ENCODE assay signal across 11 cellular contexts in the genomic region with DNA sequence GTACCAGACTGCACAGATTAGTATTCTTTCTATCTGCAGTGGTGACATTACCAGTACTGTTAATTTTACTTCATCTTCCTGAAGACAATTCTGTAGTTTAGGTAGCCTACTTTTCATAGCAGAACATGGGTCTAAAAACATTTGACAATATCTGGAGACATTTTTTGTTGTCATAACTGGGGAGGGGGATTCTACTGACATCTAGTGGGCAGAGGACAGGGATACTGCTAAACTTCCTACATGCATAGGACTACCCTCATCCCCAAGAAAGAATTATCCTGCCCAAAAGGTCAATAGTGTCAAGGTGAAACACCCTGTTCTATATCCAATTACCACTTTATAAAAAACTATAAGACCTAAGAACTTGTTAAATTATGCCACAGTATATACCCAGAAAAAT. TPM values are rescaled to one million over a fixed set of nuclear protein-coding genes. Genes with fewer than 3 reads are reported as not detected.
DNase-seq lines count a peak whose midpoint lies in the region; ATAC-seq, FAIRE-seq and TF ChIP-seq lines count a peak whose summit lies in the region.
"Had no signal": no experiment of that assay in that cellular context is flagged by ENCODE, and none has a peak within 500 bp of the region (broad histone marks: within the 10 kb centered on the region; RNA-seq: fewer than 3 reads in every experiment).

No MANE protein-coding gene starts in this region.

- H4K20me1 ChIP-seq in GM12878 (ENCODE audit: control insufficient read depth, insufficient read depth) (no peaks in the 10 kb centered on the region), neural progenitor cell (ENCODE audit: low read depth) (peaks cover 9% of the 10 kb centered on the region)

- CTCF ChIA-PET in GM12878 (lab: Yijun Ruan, JAX) = no interaction called here

- FAIRE-seq in GM12878 (lab: Jason Lieb, UNC) = no peak
- FAIRE-seq: GM18507 had no signal

- H3K4me1 Mint-ChIP-seq in neural progenitor cell = peaks cover 5% of the 10 kb centered on the region

- peaks cover 40% of the 10 kb centered on the region for H3K27me3 Mint-ChIP-seq in neural progenitor cell (ENCODE audit: insufficient read depth, low read depth)

- H3K9ac ChIP-seq in GM12878 (ENCODE audit: control insufficient read depth, insufficient read depth, low read length) (no peak overlapping the region), neural progenitor cell (no peak overlapping the region)

- SMC1A ChIA-PET in GM12878 (lab: Charles Lee; ENCODE audit: uncharacterized antibody, unreplicated experiment) = no interaction called here

- H3K4me2 ChIP-seq in GM12878 (ENCODE audit: control insufficient read depth, insufficient read depth) (no peak overlapping the region), neural progenitor cell (no peak overlapping the region)

- no peaks in the 10 kb centered on the region for H3K4me1 ChIP-seq in GM12878 (ENCODE audit: control insufficient read depth, insufficient read depth, low read length)
- peaks cover 7% of the 10 kb centered on the region for H3K4me1 ChIP-seq in neural progenitor cell

- TF ChIP-seq CTCF in GM12872 (IDR thresholded peaks at IDR 0.05; ENCODE audit: insufficient read depth, low read depth, low read length) (peak; percentile 25; the same call in 1 of the 3 replicates), GM12878 (IDR thresholded peaks at IDR 0.05 in 2 of 3, conservative IDR thresholded peaks at IDR 0.05 in 1 of 3; ENCODE audit: control insufficient read depth in 2 of 3, extremely low read depth in 1 of 3, insufficient read depth in 1 of 3, low read depth in 3 of 3, low read length in 3 of 3) (no peak; a peak in 1 of 6 replicates), neural progenitor cell (IDR thresholded peaks at IDR 0.05) (peak; percentile 77)

- H3K79me2 ChIP-seq in GM12878 (ENCODE audit: control insufficient read depth, insufficient read depth, low read length) (no peaks in the 10 kb centered on the region), neural progenitor cell (ENCODE audit: low read depth) (no peaks in the 10 kb centered on the region)

- no TSS peak for BruUV-seq in GM12878 (replicated peaks; lab: Mats Ljungman, UMichigan)

- no peak overlapping the region for H3K27ac Mint-ChIP-seq in neural progenitor cell

- peak; percentile 35; the same call in 1 of the 2 replicates for TF ChIP-seq RAD21 in GM12878 (IDR thresholded peaks at IDR 0.05; ENCODE audit: insufficient read depth, low read depth, low read length)

- H3K36me3 Mint-ChIP-seq in neural progenitor cell = peaks cover 5% of the 10 kb centered on the region

- intact Hi-C loops in GM12878 (cut with micrococcal nuclease; ENCODE audit: unreplicated experiment) = no loop called here

- POLR2A ChIA-PET in GM12878 (lab: Charles Lee) = no interaction called here

- in situ Hi-C loops in GM12878 (cut with MboI) = no loop called here

- H2AFZ ChIP-seq in GM12878 (ENCODE audit: control insufficient read depth, low read depth, low read length) (no peak overlapping the region), neural progenitor cell (replicated peaks) (no peak overlapping the region)

- H3K4me3 Mint-ChIP-seq in neural progenitor cell = no peak overlapping the region

- DNase-seq in NCI-H1092 treated with DMSO at 0.1 percent for 48 hours (lab: John Stamatoyannopoulos, UW) = peak; percentile 34
- no peak for DNase-seq in GM12878 (ENCODE audit: low read depth, low spot score)
- peak; percentile 42 for DNase-seq in neural progenitor cell (ENCODE audit: low spot score)
- DNase-seq in activated CD8-positive, alpha-beta memory T cell treated with anti-CD3 and anti-CD28 coated beads, Interleukin-2, amount 50 U/mL, for 4 hours = no peak
- no peak for DNase-seq in NOMO-1 treated with dmso at 0.1 percent for 144 hours (lab: John Stamatoyannopoulos, UW; ENCODE audit: unreplicated experiment)
- DNase-seq: activated naive CD4-positive, alpha-beta T cell treated with anti-CD3 and anti-CD28 coated beads, Interleukin-2, amount 50 U/mL, for 16 hours; foreskin melanocyte; occipital lobe had no signal

- RAD21 ChIA-PET in GM12878 (lab: Charles Lee; ENCODE audit: unreplicated experiment) = no interaction called here

- no peak for ATAC-seq in GM12878
- ATAC-seq in activated CD4-positive, CD25-positive, alpha-beta regulatory T cell treated with anti-CD3 and anti-CD28 coated beads, Interleukin-2, amount 50 U/mL, for 24 hours = no peak

- peaks cover 10% of the 10 kb centered on the region for H3F3A ChIP-seq in neural progenitor cell (ENCODE audit: low read depth)

- H3K9me3 Mint-ChIP-seq in neural progenitor cell = peaks cover 13% of the 10 kb centered on the region

- no peak for TF ChIP-seq EP300 in GM12878 (IDR thresholded peaks at IDR 0.05; ENCODE audit: borderline replicate concordance in 1 of 2, control insufficient read depth in 1 of 2, low read depth in 2 of 2, low read length in 2 of 2)

- H3K9me3 ChIP-seq in GM12878 (replicated peaks; ENCODE audit: control insufficient read depth, insufficient read depth, low read length) = no peaks in the 10 kb centered on the region
- peaks cover 7% of the 10 kb centered on the region for H3K9me3 ChIP-seq in neural progenitor cell (ENCODE audit: low read depth)

- no peaks in the 10 kb centered on the region for H3K36me3 ChIP-seq in GM12878 (ENCODE audit: control insufficient read depth in 2 of 2, insufficient read depth in 2 of 2, low read length in 1 of 2)
- H3K36me3 ChIP-seq in neural progenitor cell = no peaks in the 10 kb centered on the region

- no peak for TF ChIP-seq POLR2A in GM12878 (IDR thresholded peaks at IDR 0.05; ENCODE audit: low read depth, low read length)

- no peak overlapping the region for H3K4me3 ChIP-seq in GM12878
- H3K4me3 ChIP-seq in neural progenitor cell = no peak overlapping the region

- no peak overlapping the region for H3K27ac ChIP-seq in GM12878 (ENCODE audit: control insufficient read depth, insufficient read depth)
- H3K27ac ChIP-seq in neural progenitor cell = no peak overlapping the region

- peaks cover 2 to 20% of the 10 kb centered on the region in 2 experiments; a peak in 2 of 4 replicates for H3K27me3 ChIP-seq in GM12878 (replicated peaks in 1 of 2; ENCODE audit: control insufficient read depth in 2 of 2, insufficient read depth in 2 of 2, low read length in 1 of 2)
- H3K27me3 ChIP-seq in neural progenitor cell = peaks cover 85% of the 10 kb centered on the region

TF ChIP-seq in GM12878, 131 proteins besides CTCF, POLR2A, EP300 and RAD21 (continues in another document):
- TF ChIP-seq RB1 (IDR thresholded peaks at IDR 0.05; ENCODE audit: borderline replicate concordance) (no peak), FOS (IDR thresholded peaks at IDR 0.05; ENCODE audit: borderline replicate concordance, extremely low read depth, insufficient read length) (no peak)
- TF ChIP-seq, protein P1, sequence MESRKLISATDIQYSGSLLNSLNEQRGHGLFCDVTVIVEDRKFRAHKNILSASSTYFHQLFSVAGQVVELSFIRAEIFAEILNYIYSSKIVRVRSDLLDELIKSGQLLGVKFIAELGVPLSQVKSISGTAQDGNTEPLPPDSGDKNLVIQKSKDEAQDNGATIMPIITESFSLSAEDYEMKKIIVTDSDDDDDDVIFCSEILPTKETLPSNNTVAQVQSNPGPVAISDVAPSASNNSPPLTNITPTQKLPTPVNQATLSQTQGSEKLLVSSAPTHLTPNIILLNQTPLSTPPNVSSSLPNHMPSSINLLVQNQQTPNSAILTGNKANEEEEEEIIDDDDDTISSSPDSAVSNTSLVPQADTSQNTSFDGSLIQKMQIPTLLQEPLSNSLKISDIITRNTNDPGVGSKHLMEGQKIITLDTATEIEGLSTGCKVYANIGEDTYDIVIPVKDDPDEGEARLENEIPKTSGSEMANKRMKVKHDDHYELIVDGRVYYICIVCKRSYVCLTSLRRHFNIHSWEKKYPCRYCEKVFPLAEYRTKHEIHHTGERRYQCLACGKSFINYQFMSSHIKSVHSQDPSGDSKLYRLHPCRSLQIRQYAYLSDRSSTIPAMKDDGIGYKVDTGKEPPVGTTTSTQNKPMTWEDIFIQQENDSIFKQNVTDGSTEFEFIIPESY (IDR thresholded peaks at IDR 0.05) = no peak
- TF ChIP-seq, protein P2, sequence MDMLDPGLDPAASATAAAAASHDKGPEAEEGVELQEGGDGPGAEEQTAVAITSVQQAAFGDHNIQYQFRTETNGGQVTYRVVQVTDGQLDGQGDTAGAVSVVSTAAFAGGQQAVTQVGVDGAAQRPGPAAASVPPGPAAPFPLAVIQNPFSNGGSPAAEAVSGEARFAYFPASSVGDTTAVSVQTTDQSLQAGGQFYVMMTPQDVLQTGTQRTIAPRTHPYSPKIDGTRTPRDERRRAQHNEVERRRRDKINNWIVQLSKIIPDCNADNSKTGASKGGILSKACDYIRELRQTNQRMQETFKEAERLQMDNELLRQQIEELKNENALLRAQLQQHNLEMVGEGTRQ (IDR thresholded peaks at IDR 0.05; ENCODE audit: borderline replicate concordance, low read depth, low read length) = no peak

RNA-seq across cellular contexts. Expression of a gene that starts 3.4 kb away (rescaled TPM):
- not detected in 2 replicates for total RNA-seq in GM12878 (2013; cell fraction: nucleolus; rRNA removed)
- total RNA-seq in GM12878 (2014; rRNA removed) (under 0.01 TPM in 2 replicates), GM12878 (2014; rRNA removed; fragmentation: Illumina TruSeq; extraction: Trizol) (0.05 TPM in 1 of 2 replicates, not detected in the other), GM12878 (2021) (0.18 and 0.24 TPM in 2 replicates), neural progenitor cell (ENCODE audit: low replicate concordance) (11.4 and 14.8 TPM in 2 replicates)
- polyA plus RNA-seq in GM12878 (2011; ENCODE audit: low read depth) = 0.04 TPM
- polyA plus RNA-seq in GM12878 (2011; rRNA removed) (not detected in 2 replicates), GM12878 (2014; fragmentation: Illumina TruSeq; extraction: Trizol) (0.06 TPM in 2 replicates), GM12878 (2014; fragmentation: Nextera tagmentation; extraction: Ambion mirVana) (under 1 TPM in 1 of 2 experiments, not detected in 1; 0.02 TPM), GM12878 (2014; rRNA removed) (0.03 TPM in 1 of 2 replicates, not detected in the other), GM12878 (2016; fragmentation: Nextera tagmentation; extraction: Ambion mirVana) (under 1 TPM; 0.14 to 0.43 TPM)
- polyA plus RNA-seq in GM12878 (2011; cell fraction: cytosol; rRNA removed) = not detected in 2 replicates
- polyA plus RNA-seq in GM12878 (2011; cell fraction: nucleus; rRNA removed) = not detected in 2 replicates
- 0.08 TPM in 1 of 2 replicates, not detected in the other for polyA plus RNA-seq in GM12878 (2012)
- not detected in 2 replicates for polyA minus RNA-seq in GM12878 (2011; rRNA and poly(A)+ RNA removed)
- not detected in 2 replicates for polyA minus RNA-seq in GM12878 (2011; cell fraction: cytosol; rRNA and poly(A)+ RNA removed)
- under 0.01 TPM in 1 of 2 replicates, not detected in the other for polyA minus RNA-seq in GM12878 (2011; cell fraction: nucleus; rRNA and poly(A)+ RNA removed)

Comparison
In these comparisons a context has a peak if more than half of its experiments do, and no peak if none do; other contexts are left out.
1. CTCF ChIP-seq: peak in GM12872 (single experiment) and neural progenitor cell (single experiment); none in GM12878 (0 of 3).
2. DNase-seq: peak in NCI-H1092 treated with DMSO at 0.1 percent for 48 hours (single experiment) and neural progenitor cell (single experiment); none in GM12878 (single experiment), activated CD8-positive, alpha-beta memory T cell treated with anti-CD3 and anti-CD28 coated beads, Interleukin-2, amount 50 U/mL, for 4 hours (single experiment) and NOMO-1 treated with dmso at 0.1 percent for 144 hours (single experiment).
3. RNA of a gene that starts 3.4 kb away (total RNA-seq): 11.4 to 14.8 TPM in neural progenitor cell; under 0.01 to 0.24 TPM in GM12878; every median in the first group is over 10 times any median in the second.